14 cellular contexts compared by ENCODE assay signal in the genomic region with DNA sequence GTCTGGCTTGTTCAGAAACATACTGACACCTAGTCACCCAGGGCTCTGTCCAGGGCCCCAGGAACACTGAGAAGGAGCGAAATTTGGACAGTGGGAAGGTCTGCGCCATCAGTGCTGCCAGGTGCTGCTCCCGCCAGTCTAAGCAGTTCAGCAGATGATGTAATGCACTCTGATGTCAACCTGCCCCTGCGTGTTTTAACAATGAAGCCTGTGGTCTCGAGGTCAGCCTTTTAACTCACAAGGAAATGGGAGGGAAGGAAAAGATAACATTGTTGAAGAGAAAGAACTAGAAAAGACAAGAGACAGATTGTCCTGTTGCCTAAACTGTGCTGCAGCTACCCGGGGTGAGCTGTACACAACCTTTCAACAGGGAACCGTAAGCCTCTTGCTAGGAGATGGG.
DNase-seq lines count a peak whose midpoint lies in the region; ATAC-seq and TF ChIP-seq lines count a peak whose summit lies in the region.
"Had no signal": no experiment of that assay in that cellular context is flagged by ENCODE, and none has a peak within 500 bp of the region (broad histone marks: within the 10 kb centered on the region; RNA-seq: fewer than 3 reads in every experiment).

No MANE protein-coding gene starts in this region.

- POLR2A ChIA-PET in GM10248 (lab: Yijun Ruan, JAX): no interaction called here

- DNase-seq in Calu3 (peak; percentile 58), NB4 (ENCODE audit: low read depth) (peak; percentile 61), choroid plexus epithelial cell (ENCODE audit: low read depth) (peak; percentile 57), memory B cell (ENCODE audit: low spot score in 2 of 2) (no peak), MG63 (no peak), GM10248 (ENCODE audit: extremely low spot score) (no peak), HUDEP-2 (lab: John Stamatoyannopoulos, UW; ENCODE audit: unreplicated experiment in 76 of 76) (no peak), BE2C (no peak)
- DNase-seq: activated CD4-positive, alpha-beta T cell treated with anti-CD3 and anti-CD28 coated beads for 48 hours; activated naive CD4-positive, alpha-beta T cell; dorsolateral prefrontal cortex; Kasumi-1; mesendoderm; stimulated activated CD4-positive, alpha-beta T cell treated with anti-CD3 and anti-CD28 coated beads, Interleukin-4, amount 100 ng/mL, for 24 hours had no signal

- H3K4me1 ChIP-seq in BE2C: no peaks in the 10 kb centered on the region

- intact Hi-C loops in Calu3 (cut with micrococcal nuclease; ENCODE audit: unreplicated experiment): loop anchor here (5.0 kb wide), 2 partner anchors 71 to 176 kb away; no protein-coding TSS in a partner anchor

- H3K9me3 ChIP-seq in MG63 (no peaks in the 10 kb centered on the region), BE2C (no peaks in the 10 kb centered on the region)

- H3K36me3 Mint-ChIP-seq in Calu3 (ENCODE audit: insufficient read depth, unreplicated experiment) (peaks cover 53% of the 10 kb centered on the region), memory B cell (peaks cover 51% of the 10 kb centered on the region)

- no TSS peak for BruUV-seq in Calu3 (replicated peaks; lab: Mats Ljungman, UMichigan)

- peaks cover 85% of the 10 kb centered on the region for H3K36me3 ChIP-seq in MG63
- peaks cover 27% of the 10 kb centered on the region for H3K36me3 ChIP-seq in BE2C

- H3K4me3 Mint-ChIP-seq in Calu3 (ENCODE audit: low read depth, unreplicated experiment) (peak overlapping the region; percentile 22), memory B cell (no peak overlapping the region)

- no peak for ATAC-seq in memory B cell (ENCODE audit: low read depth)

- H3K27ac Mint-ChIP-seq in Calu3 (ENCODE audit: unreplicated experiment) (peak overlapping the region; percentile 81), memory B cell (peak overlapping the region; percentile 30)

- no peak for TF ChIP-seq POLR2A in NB4 (IDR thresholded peaks at IDR 0.05; ENCODE audit: extremely low read depth, insufficient read length)

- CTCF ChIA-PET in Calu3 (lab: Charles Lee) (interaction anchor here (0.6 to 1.0 kb wide), 4 partner anchors 8 to 68 kb away, joined by 3 read pairs; no protein-coding TSS in a partner anchor), GM10248 (lab: Yijun Ruan, JAX) (interaction anchor here (2.8 kb wide), 1 partner anchor 171 kb away, joined by 7 read pairs; no protein-coding TSS in a partner anchor)

- H3K4me3 ChIP-seq in NB4 (ENCODE audit: low read depth, low read length) (no peak overlapping the region), choroid plexus epithelial cell (ENCODE audit: low read depth, low read length) (no peak overlapping the region), MG63 (no peak overlapping the region), BE2C (ENCODE audit: low read depth, low read length) (no peak overlapping the region)
- H3K4me3 ChIP-seq: dorsolateral prefrontal cortex had no signal

- no peaks in the 10 kb centered on the region for H3K27me3 ChIP-seq in MG63
- no peaks in the 10 kb centered on the region for H3K27me3 ChIP-seq in BE2C
- H3K27me3 ChIP-seq: dorsolateral prefrontal cortex had no signal

- H3K9me3 Mint-ChIP-seq in Calu3 (ENCODE audit: low read depth, unreplicated experiment): no peaks in the 10 kb centered on the region
- no peaks in the 10 kb centered on the region for H3K9me3 Mint-ChIP-seq in memory B cell

- H3K4me1 Mint-ChIP-seq in Calu3 (ENCODE audit: low read depth, unreplicated experiment) (peaks cover 52% of the 10 kb centered on the region), memory B cell (peaks cover 5% of the 10 kb centered on the region)

- H3K27me3 Mint-ChIP-seq in Calu3 (ENCODE audit: unreplicated experiment) (no peaks in the 10 kb centered on the region), memory B cell (no peaks in the 10 kb centered on the region)

- TF ChIP-seq CTCF in Calu3 (IDR thresholded peaks at IDR 0.05; ENCODE audit: unreplicated experiment): no peak
- TF ChIP-seq CTCF in NB4 (IDR thresholded peaks at IDR 0.05; ENCODE audit: low read depth, low read length): no peak
- TF ChIP-seq CTCF in choroid plexus epithelial cell (conservative IDR thresholded peaks at IDR 0.05; ENCODE audit: low read depth, low read length): no peak
- TF ChIP-seq CTCF in GM10248 (IDR thresholded peaks at IDR 0.05; ENCODE audit: control extremely low read depth, extremely low read depth, low read depth, missing control alignments): no peak
- TF ChIP-seq CTCF in BE2C (IDR thresholded peaks at IDR 0.05; ENCODE audit: low read depth, low read length): no peak

Comparison
In these comparisons a context has a peak if more than half of its experiments do, and no peak if none do; other contexts are left out.
1. DNase-seq: peak in Calu3 (single experiment), NB4 (single experiment) and choroid plexus epithelial cell (single experiment); none in memory B cell (0 of 2), MG63 (single experiment), GM10248 (single experiment), HUDEP-2 (0 of 76) and BE2C (single experiment).